ENCODE assay signal across 25 cellular contexts in the genomic region with DNA sequence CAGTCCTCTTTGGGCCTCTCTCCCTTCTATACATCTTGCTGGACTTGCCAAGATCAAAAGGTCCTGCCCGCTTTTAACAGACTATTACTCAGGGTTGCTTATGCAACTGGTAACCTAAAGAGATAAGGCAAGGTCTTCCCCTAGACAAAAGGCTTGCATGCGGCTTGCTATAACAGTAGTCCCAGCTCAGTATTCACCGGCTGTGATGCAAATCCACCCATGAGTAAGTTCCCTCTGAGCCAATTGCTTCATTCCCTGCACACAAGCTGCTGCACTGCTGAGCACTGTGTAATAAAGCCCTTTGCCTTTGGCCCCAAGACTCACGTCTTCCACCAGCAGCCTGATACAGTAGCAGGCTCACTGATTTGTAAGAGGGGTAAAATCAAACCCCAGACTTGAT.
DNase-seq lines count a peak whose midpoint lies in the region; ATAC-seq and TF ChIP-seq lines count a peak whose summit lies in the region.
"Had no signal": no experiment of that assay in that cellular context is flagged by ENCODE, and none has a peak within 500 bp of the region (broad histone marks: within the 10 kb centered on the region; RNA-seq: fewer than 3 reads in every experiment).

No MANE protein-coding gene starts in this region.

- H3K18ac ChIP-seq in mesendoderm (ENCODE audit: low read length): no peak overlapping the region

- no peak overlapping the region for H4K5ac ChIP-seq in mesendoderm (ENCODE audit: low read length)

- H3K23ac ChIP-seq in mesendoderm (ENCODE audit: low read length): no peak overlapping the region

- H2BK5ac ChIP-seq in mesendoderm (ENCODE audit: low read length): no peak overlapping the region

- peak; percentile 35 for ATAC-seq in esophagus mucosa
- ATAC-seq in GM18873 (IDR thresholded peaks at IDR 0.05; ENCODE audit: low FRiP score, unreplicated experiment): no peak
- no peak for ATAC-seq in Right ventricle myocardium superior (ENCODE audit: poor library complexity)
- no peak for ATAC-seq in HG02678 (IDR thresholded peaks at IDR 0.05; ENCODE audit: unreplicated experiment)
- ATAC-seq: activated CD4-positive, CD25-positive, alpha-beta regulatory T cell treated with anti-CD3 and anti-CD28 coated beads, Interleukin-2, amount 50 U/mL, for 24 hours; effector memory CD8-positive, alpha-beta T cell; foreskin keratinocyte; heart left ventricle; right cardiac atrium; stimulated activated naive CD8-positive, alpha-beta T cell treated with anti-CD3 and anti-CD28 coated beads, Interleukin-15, Interleukin-2, amounts not matched to agents 100 U/mL and 50 U/mL, for 24 hours; T-helper 17 cell had no signal

- H3K4ac ChIP-seq in mesendoderm (ENCODE audit: low read depth, low read length): no peak overlapping the region

- H3K56ac ChIP-seq in mesendoderm (ENCODE audit: low read length): no peak overlapping the region

- no peak overlapping the region for H2AK5ac ChIP-seq in mesendoderm (ENCODE audit: low read length)

- no peak overlapping the region for H3K27ac ChIP-seq in mesendoderm (ENCODE audit: low read depth, low read length)
- H3K27ac ChIP-seq: foreskin keratinocyte, heart left ventricle, parathyroid adenoma, spleen had no signal

- intact Hi-C loops in Right ventricle myocardium superior (cut with DNase I): no loop called here

- H2BK120ac ChIP-seq in mesendoderm (ENCODE audit: low read depth, low read length): no peak overlapping the region

- no peak overlapping the region for H3K4me2 ChIP-seq in mesendoderm (ENCODE audit: low read length)
- H3K4me2 ChIP-seq: SK-N-SH had no signal

- H3K79me2 ChIP-seq in mesendoderm (ENCODE audit: control insufficient read depth, insufficient read depth, low read length): no peaks in the 10 kb centered on the region
- H3K79me2 ChIP-seq: parathyroid adenoma had no signal

- TF ChIP-seq CTCF in NB4 (IDR thresholded peaks at IDR 0.05; ENCODE audit: low read depth, low read length): no peak

- H4K8ac ChIP-seq in mesendoderm (ENCODE audit: low read depth, low read length): peak overlapping the region; percentile 28

- H3K79me1 ChIP-seq in mesendoderm (ENCODE audit: low read length): no peaks in the 10 kb centered on the region

- no peak overlapping the region for H2BK15ac ChIP-seq in mesendoderm (replicated peaks; ENCODE audit: low read depth)

- no peak for TF ChIP-seq POLR2A in NB4 (IDR thresholded peaks at IDR 0.05; ENCODE audit: extremely low read depth, insufficient read length)

- H3K36me3 ChIP-seq in mesendoderm (ENCODE audit: control insufficient read depth, insufficient read depth, low read length): no peaks in the 10 kb centered on the region
- H3K36me3 ChIP-seq: heart left ventricle, spleen had no signal

- WGBS in mesendoderm (ENCODE audit: extremely low coverage, insufficient coverage, low lambda C conversion rate): no CpG with 5 or more reads among the region's 4 CpGs

- no peaks in the 10 kb centered on the region for H3K4me1 ChIP-seq in mesendoderm (ENCODE audit: control insufficient read depth, low read depth, low read length)
- H3K4me1 ChIP-seq: foreskin keratinocyte, parathyroid adenoma, spleen had no signal

- DNase-seq in ELF-1 (ENCODE audit: low read depth, low spot score) (peak; percentile 20), NB4 (ENCODE audit: low read depth) (peak; percentile 70), mesendoderm (no peak), Right ventricle myocardium superior (no peak)
- DNase-seq: activated CD4-positive, alpha-beta memory T cell treated with anti-CD3 and anti-CD28 coated beads for 36 hours; activated naive CD4-positive, alpha-beta T cell treated with Interleukin-2 at 50 U/mL for 16 hours; CD4-positive, alpha-beta memory T cell; effector memory CD8-positive, alpha-beta T cell; foreskin keratinocyte; HCEC 1CT; heart left ventricle; NCI-H1048; NCI-H446; nephron progenitor cell; right cardiac atrium; SK-N-SH; spleen; stimulated activated CD4-positive, alpha-beta T cell treated with anti-CD3 and anti-CD28 coated beads, Interleukin-2, amount 100 ng/mL, for 24 hours; stimulated activated naive CD8-positive, alpha-beta T cell treated with anti-CD3 and anti-CD28 coated beads, Interleukin-15, Interleukin-2, amounts not matched to agents 100 U/mL and 50 U/mL, for 24 hours; T-helper 17 cell had no signal

- no peak overlapping the region for H3K4me3 ChIP-seq in NB4 (ENCODE audit: low read depth, low read length)
- H3K4me3 ChIP-seq in mesendoderm (ENCODE audit: low read length): no peak overlapping the region
- H3K4me3 ChIP-seq: heart left ventricle, spleen had no signal

- no peaks in the 10 kb centered on the region for H3K27me3 ChIP-seq in mesendoderm (ENCODE audit: insufficient read depth, low read length, poor library complexity)
- H3K27me3 ChIP-seq: foreskin keratinocyte, heart left ventricle, spleen had no signal

- H3K9ac ChIP-seq in mesendoderm (ENCODE audit: low read length): no peak overlapping the region
- H3K9ac ChIP-seq: parathyroid adenoma, SK-N-SH had no signal

Comparison
In these comparisons a context has a peak if more than half of its experiments do, and no peak if none do; other contexts are left out.
1. DNase-seq: peak in ELF-1 (single experiment) and NB4 (single experiment); none in mesendoderm (single experiment) and Right ventricle myocardium superior (single experiment).